In genomic region chr10:102941401-102941800, GRCh38 we compare ENCODE assay signal across 25 cellular contexts.
"Had no signal": no experiment of that assay in that cellular context is flagged by ENCODE, and none has a peak within 500 bp of the region (broad histone marks: within the 10 kb centered on the region; RNA-seq: fewer than 3 reads in every experiment).

No MANE protein-coding gene starts in this region.

- H3K36me3 ChIP-seq: esophagus squamous epithelium, left lung, ovary, right lobe of liver, suprapubic skin, transverse colon, upper lobe of right lung, uterus had no signal

- ATAC-seq: effector memory CD8-positive, alpha-beta T cell; left cardiac atrium; left lung; naive thymus-derived CD4-positive, alpha-beta T cell; right lobe of liver; stimulated activated naive CD8-positive, alpha-beta T cell treated with anti-CD3 and anti-CD28 coated beads, Interleukin-15, amount 100 ng/mL, for 72 hours; upper lobe of right lung had no signal

- H3K27me3 Mint-ChIP-seq: effector memory CD8-positive, alpha-beta T cell; naive thymus-derived CD4-positive, alpha-beta T cell; stimulated activated naive CD8-positive, alpha-beta T cell treated with anti-CD3 and anti-CD28 coated beads, Interleukin-15, amount 100 ng/mL, for 72 hours had no signal

- DNase-seq: cortex of kidney; effector memory CD8-positive, alpha-beta T cell; erythroblast; esophagus squamous epithelium; foreskin melanocyte; left cardiac atrium; left lung; mesenchymal stem cell; midbrain; naive thymus-derived CD4-positive, alpha-beta T cell; nucleus accumbens; ovary; right lobe of liver; stimulated activated CD4-positive, alpha-beta T cell treated with anti-CD3 and anti-CD28 coated beads, Interleukin-12 subunit alpha, Interleukin-12 subunit beta, amount 100 ng/mL, for 4 hours; stimulated activated CD4-positive, alpha-beta T cell treated with anti-CD3 and anti-CD28 coated beads, Interleukin-1b, Interleukin-23, amount 100 ng/mL, for 48 hours; stimulated activated CD4-positive, alpha-beta T cell treated with anti-CD3 and anti-CD28 coated beads, Interleukin-4, amount 100 ng/mL, for 1 hour; stimulated activated CD8-positive, alpha-beta memory T cell treated with anti-CD3 and anti-CD28 coated beads, Interleukin-4, amount 100 ng/mL, for 48 hours; stimulated activated naive CD4-positive, alpha-beta T cell; stimulated activated naive CD8-positive, alpha-beta T cell treated with anti-CD3 and anti-CD28 coated beads, Interleukin-15, amount 100 ng/mL, for 72 hours; transverse colon; upper lobe of right lung; uterus had no signal

- H3K9me3 ChIP-seq: esophagus squamous epithelium, left lung, ovary, right lobe of liver, suprapubic skin, transverse colon, upper lobe of right lung, uterus had no signal

- H3K4me3 Mint-ChIP-seq: effector memory CD8-positive, alpha-beta T cell; naive thymus-derived CD4-positive, alpha-beta T cell; nephron; stimulated activated naive CD8-positive, alpha-beta T cell treated with anti-CD3 and anti-CD28 coated beads, Interleukin-15, amount 100 ng/mL, for 72 hours had no signal

- H3K27ac Mint-ChIP-seq: effector memory CD8-positive, alpha-beta T cell; nephron had no signal

- H3K4me2 ChIP-seq: smooth muscle cell had no signal

- H3K27ac ChIP-seq: esophagus squamous epithelium, left lung, ovary, right lobe of liver, suprapubic skin, transverse colon, upper lobe of right lung, uterus had no signal

- H3K9me3 Mint-ChIP-seq: effector memory CD8-positive, alpha-beta T cell; naive thymus-derived CD4-positive, alpha-beta T cell; nephron; stimulated activated naive CD8-positive, alpha-beta T cell treated with anti-CD3 and anti-CD28 coated beads, Interleukin-15, amount 100 ng/mL, for 72 hours had no signal

- H3K4me1 Mint-ChIP-seq: nephron had no signal

- H3K4me3 ChIP-seq: esophagus squamous epithelium, left lung, ovary, right lobe of liver, smooth muscle cell, suprapubic skin, transverse colon, upper lobe of right lung, uterus had no signal

- H3K4me1 ChIP-seq: esophagus squamous epithelium, left lung, right lobe of liver, suprapubic skin, upper lobe of right lung, uterus had no signal

- H3K27me3 ChIP-seq: esophagus squamous epithelium, left lung, ovary, right lobe of liver, suprapubic skin, transverse colon, upper lobe of right lung, uterus had no signal
